27 cellular contexts compared by ENCODE assay signal in the genomic region with DNA sequence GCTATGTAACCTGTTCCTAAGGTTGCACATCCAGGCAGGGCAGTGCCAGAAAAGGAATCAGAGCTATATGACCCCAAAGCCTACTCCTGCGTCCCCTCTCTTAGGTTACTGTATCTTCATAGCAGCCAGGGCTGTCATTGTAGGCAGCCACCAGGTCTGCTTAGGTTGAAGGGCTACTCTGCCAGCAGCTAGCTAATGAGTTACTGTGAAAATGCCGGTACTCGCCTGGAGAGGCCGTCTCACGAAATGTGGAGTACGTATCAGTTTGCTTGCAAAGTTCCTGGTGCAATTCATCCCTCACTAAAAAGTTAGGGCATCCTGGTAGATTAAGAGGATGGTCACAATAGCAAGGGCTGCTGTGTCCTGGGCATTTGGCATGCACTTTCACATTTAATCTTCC. TPM values are rescaled to one million over a fixed set of nuclear protein-coding genes. Genes with fewer than 3 reads are reported as not detected.
"Had no signal": no experiment of that assay in that cellular context is flagged by ENCODE, and none has a peak within 500 bp of the region (broad histone marks: within the 10 kb centered on the region; RNA-seq: fewer than 3 reads in every experiment).

No MANE protein-coding gene starts in this region.

- H3K79me2 ChIP-seq: parathyroid adenoma had no signal

- FAIRE-seq: kidney had no signal

- ATAC-seq: gastroesophageal sphincter; left colon; right lobe of liver; stimulated activated naive B cell treated with anti-CD40 and anti-IgM and Interleukin-4, amounts not matched to agents 10 μg/mL and 1 μg/mL and 100 μg/mL, for 72 hours; stimulated activated naive CD8-positive, alpha-beta T cell treated with anti-CD3 and anti-CD28 coated beads, Interleukin-15, amount 100 ng/mL, for 72 hours had no signal

- DNase-seq: effector memory CD4-positive, alpha-beta T cell; esophagus squamous epithelium; glutamatergic neuron; immature natural killer cell; kidney; left colon; midbrain; retina; right lobe of liver; spleen; stimulated activated CD4-positive, alpha-beta T cell treated with anti-CD3 and anti-CD28 coated beads, Interleukin-15, amount 100 ng/mL, for 24 hours; stimulated activated CD4-positive, alpha-beta T cell treated with anti-CD3 and anti-CD28 coated beads, Interleukin-1b, Interleukin-23, amount 100 ng/mL, for 48 hours; stimulated activated CD4-positive, alpha-beta T cell treated with anti-CD3 and anti-CD28 coated beads, Interleukin-4, amount 100 ng/mL, for 24 hours; stimulated activated naive B cell treated with anti-CD40 and anti-IgM and Interleukin-4, amounts not matched to agents 10 μg/mL and 1 μg/mL and 100 μg/mL, for 72 hours; stimulated activated naive CD8-positive, alpha-beta T cell treated with anti-CD3 and anti-CD28 coated beads, Interleukin-15, amount 100 ng/mL, for 72 hours; testis had no signal

- H3K9me3 ChIP-seq: esophagus squamous epithelium, gastroesophageal sphincter, prostate gland, right lobe of liver, spleen, testis, tibial nerve had no signal

- H3K27me3 ChIP-seq: neural progenitor cell, right lobe of liver, testis, tibial nerve had no signal

- H3K4me1 ChIP-seq: esophagus squamous epithelium, gastroesophageal sphincter, parathyroid adenoma, prostate gland, right lobe of liver, spleen, testis, tibial nerve had no signal

- H3K9ac ChIP-seq: neural progenitor cell, parathyroid adenoma had no signal

- H3K4me3 ChIP-seq: esophagus squamous epithelium, gastroesophageal sphincter, neural progenitor cell, prostate gland, right lobe of liver, spleen, testis, tibial nerve had no signal

- H3K27ac ChIP-seq: epithelial cell of prostate, esophagus squamous epithelium, gastroesophageal sphincter, neural progenitor cell, parathyroid adenoma, prostate gland, right lobe of liver, spleen, testis, tibial nerve had no signal

- H3K36me3 ChIP-seq: esophagus squamous epithelium, gastroesophageal sphincter, neural progenitor cell, prostate gland, right lobe of liver, spleen, tibial nerve had no signal

- H3K4me2 ChIP-seq: neural progenitor cell had no signal

- H2AFZ ChIP-seq: neural progenitor cell, parathyroid adenoma had no signal

RNA-seq across cellular contexts. Expression of gene RPH3A, which starts 50.9 kb away (rescaled TPM):
- total RNA-seq: esophagus squamous epithelium; natural killer cell treated with Interleukin-12 subunit alpha and Interleukin-12 subunit beta and Interleukin-15 and Interleukin-18, amount 100 ng/mL, for 72 hours; prostate gland; skeletal muscle tissue; subcutaneous adipose tissue; tibial nerve; ureter had no signal
- polyA plus RNA-seq: immature natural killer cell, liver had no signal
